In genomic region chr6:131182991-131183425, GRCh38 we compare ENCODE assay signal across 8 cellular contexts. TPM values are rescaled to one million over a fixed set of nuclear protein-coding genes. Genes with fewer than 3 reads are reported as not detected.
A peak's percentile ranks its signal among the peaks of the same experiment; 100 is the strongest.
DNase-seq lines count a peak whose midpoint lies in the region; ATAC-seq and TF ChIP-seq lines count a peak whose summit lies in the region.

No MANE protein-coding gene starts in this region.

- H3K4me3 ChIP-seq in A673 (ENCODE audit: low read depth, low read length, poor library complexity, severe bottlenecking) = no peak overlapping the region
- H3K4me3 ChIP-seq in GM12865 (ENCODE audit: low read depth, low read length) = no peak overlapping the region

- ATAC-seq in activated CD8-positive, alpha-beta T cell treated with anti-CD3 and anti-CD28 coated beads, Interleukin-2, amount 10 ng/mL, durations not matched to agents 7 days and 5 days = peak; percentile 88
- ATAC-seq in stimulated activated memory B cell treated with anti-CD40 and anti-IgM and Interleukin-4, amounts not matched to agents 10 μg/mL and 1 μg/mL and 100 μg/mL, for 72 hours = no peak

- TF ChIP-seq CTCF in A673 (conservative IDR thresholded peaks at IDR 0.05; ENCODE audit: low read depth, low read length) (peak; percentile 68), GM12865 (IDR thresholded peaks at IDR 0.05; ENCODE audit: insufficient read depth, low read depth, low read length, missing control alignments) (peak; percentile 36)

- H3K27me3 ChIP-seq in A673 (replicated peaks; ENCODE audit: insufficient read depth, low read depth, low read length, poor library complexity) = no peaks in the 10 kb centered on the region

- peaks cover 36% of the 10 kb centered on the region for H3K36me3 ChIP-seq in A673 (ENCODE audit: insufficient read depth, low read length, poor library complexity, severe bottlenecking)

- H3K27ac ChIP-seq in A673 (ENCODE audit: low read depth, low read length, poor library complexity, severe bottlenecking) = peak overlapping the region; percentile 49

- no peaks in the 10 kb centered on the region for H3K9me3 ChIP-seq in A673 (ENCODE audit: low read depth, low read length, poor library complexity, severe bottlenecking)

- no peak overlapping the region for H3K4me3 Mint-ChIP-seq in activated CD8-positive, alpha-beta T cell treated with anti-CD3 and anti-CD28 coated beads, Interleukin-2, amount 10 ng/mL, durations not matched to agents 7 days and 5 days
- H3K4me3 Mint-ChIP-seq in stimulated activated memory B cell treated with anti-CD40 and anti-IgM and Interleukin-4, amounts not matched to agents 10 μg/mL and 1 μg/mL and 100 μg/mL, for 72 hours = no peak overlapping the region

- DNase-seq in A673 (ENCODE audit: low spot score) (peak; percentile 78), GM12865 (ENCODE audit: low read depth) (peak; percentile 29), Kasumi-1 (lab: John Stamatoyannopoulos, UW) (peak; percentile 67 to 78), globus pallidus (ENCODE audit: low spot score) (peak; percentile 55), occipital lobe (lab: John Stamatoyannopoulos, UW) (no peak)
- peak; percentile 55 for DNase-seq in activated CD8-positive, alpha-beta T cell treated with anti-CD3 and anti-CD28 coated beads, Interleukin-2, amount 10 ng/mL, durations not matched to agents 7 days and 5 days
- no peak for DNase-seq in stimulated activated CD8-positive, alpha-beta memory T cell treated with anti-CD3 and anti-CD28 coated beads, Interleukin-4, amount 100 ng/mL, for 48 hours

- H3K4me1 ChIP-seq in A673 (ENCODE audit: insufficient read depth, low read length, poor library complexity, severe bottlenecking) = peaks cover 3% of the 10 kb centered on the region

- BruUV-seq in A673 (replicated peaks; lab: Mats Ljungman, UMichigan) = no TSS peak

- CTCF ChIA-PET in A673 (lab: Charles Lee) = interaction anchor here (0.5 to 1.7 kb wide), 3 partner anchors 13 to 774 kb away, joined by 3 to 13 read pairs (median 6); no protein-coding TSS in a partner anchor
- CTCF ChIA-PET in activated CD8-positive, alpha-beta T cell treated with anti-CD3 and anti-CD28 coated beads, Interleukin-2, amount 10 ng/mL, durations not matched to agents 7 days and 5 days (lab: Charles Lee) = interaction anchor here (0.6 to 5.8 kb wide), 25 partner anchors 9 to 927 kb away, joined by 3 to 92 read pairs (median 5); partner anchors contain the start of gene MED23

- H3K9me3 Mint-ChIP-seq in activated CD8-positive, alpha-beta T cell treated with anti-CD3 and anti-CD28 coated beads, Interleukin-2, amount 10 ng/mL, durations not matched to agents 7 days and 5 days (ENCODE audit: insufficient read depth) = no peaks in the 10 kb centered on the region
- no peaks in the 10 kb centered on the region for H3K9me3 Mint-ChIP-seq in stimulated activated memory B cell treated with anti-CD40 and anti-IgM and Interleukin-4, amounts not matched to agents 10 μg/mL and 1 μg/mL and 100 μg/mL, for 72 hours

- no peaks in the 10 kb centered on the region for H3K27me3 Mint-ChIP-seq in activated CD8-positive, alpha-beta T cell treated with anti-CD3 and anti-CD28 coated beads, Interleukin-2, amount 10 ng/mL, durations not matched to agents 7 days and 5 days (ENCODE audit: low read depth)
- no peaks in the 10 kb centered on the region for H3K27me3 Mint-ChIP-seq in stimulated activated memory B cell treated with anti-CD40 and anti-IgM and Interleukin-4, amounts not matched to agents 10 μg/mL and 1 μg/mL and 100 μg/mL, for 72 hours

- intact Hi-C loops in A673 (cut with micrococcal nuclease; ENCODE audit: unreplicated experiment) = no loop called here

- POLR2A ChIA-PET in A673 (lab: Charles Lee; ENCODE audit: low non-redundant PET) = interaction anchor here (0.6 kb wide), 1 partner anchor 310 kb away, joined by 4 read pairs; no protein-coding TSS in a partner anchor
- POLR2A ChIA-PET in activated CD8-positive, alpha-beta T cell treated with anti-CD3 and anti-CD28 coated beads, Interleukin-2, amount 10 ng/mL, durations not matched to agents 7 days and 5 days (lab: Charles Lee) = interaction anchor here (0.6 to 1.0 kb wide), 3 partner anchors 15 to 18 kb away, joined by 3 read pairs; no protein-coding TSS in a partner anchor

- H3K4me1 Mint-ChIP-seq in activated CD8-positive, alpha-beta T cell treated with anti-CD3 and anti-CD28 coated beads, Interleukin-2, amount 10 ng/mL, durations not matched to agents 7 days and 5 days (ENCODE audit: low read depth) = peaks cover 11% of the 10 kb centered on the region
- peaks cover 6% of the 10 kb centered on the region for H3K4me1 Mint-ChIP-seq in stimulated activated memory B cell treated with anti-CD40 and anti-IgM and Interleukin-4, amounts not matched to agents 10 μg/mL and 1 μg/mL and 100 μg/mL, for 72 hours

- H3K27ac Mint-ChIP-seq in activated CD8-positive, alpha-beta T cell treated with anti-CD3 and anti-CD28 coated beads, Interleukin-2, amount 10 ng/mL, durations not matched to agents 7 days and 5 days = peak overlapping the region; percentile 96
- peak overlapping the region; percentile 65 for H3K27ac Mint-ChIP-seq in stimulated activated memory B cell treated with anti-CD40 and anti-IgM and Interleukin-4, amounts not matched to agents 10 μg/mL and 1 μg/mL and 100 μg/mL, for 72 hours

- H3K36me3 Mint-ChIP-seq in activated CD8-positive, alpha-beta T cell treated with anti-CD3 and anti-CD28 coated beads, Interleukin-2, amount 10 ng/mL, durations not matched to agents 7 days and 5 days (ENCODE audit: low read depth) = peaks cover 26% of the 10 kb centered on the region
- peaks cover 6% of the 10 kb centered on the region for H3K36me3 Mint-ChIP-seq in stimulated activated memory B cell treated with anti-CD40 and anti-IgM and Interleukin-4, amounts not matched to agents 10 μg/mL and 1 μg/mL and 100 μg/mL, for 72 hours

RNA-seq across cellular contexts. Expression of gene AKAP7, which starts 47.7 kb away (rescaled TPM):
- 59.5 and 72.4 TPM in 2 replicates for total RNA-seq in A673 (2021)
- total RNA-seq in activated CD8-positive, alpha-beta T cell treated with anti-CD3 and anti-CD28 coated beads, Interleukin-2, amount 10 ng/mL, durations not matched to agents 7 days and 5 days = 1 to 10 TPM; 7.8 to 9.1 TPM
- total RNA-seq in occipital lobe = 212 TPM

Comparison
In these comparisons a context has a peak if more than half of its experiments do, and no peak if none do; other contexts are left out.
1. DNase-seq: peak in A673 (single experiment), GM12865 (single experiment), Kasumi-1 (2 of 2), activated CD8-positive, alpha-beta T cell treated with anti-CD3 and anti-CD28 coated beads, Interleukin-2, amount 10 ng/mL, durations not matched to agents 7 days and 5 days (single experiment) and globus pallidus (single experiment); none in occipital lobe (single experiment) and stimulated activated CD8-positive, alpha-beta memory T cell treated with anti-CD3 and anti-CD28 coated beads, Interleukin-4, amount 100 ng/mL, for 48 hours (single experiment).